Comparison of ENCODE assay signal across 9 cellular contexts in the genomic region with DNA sequence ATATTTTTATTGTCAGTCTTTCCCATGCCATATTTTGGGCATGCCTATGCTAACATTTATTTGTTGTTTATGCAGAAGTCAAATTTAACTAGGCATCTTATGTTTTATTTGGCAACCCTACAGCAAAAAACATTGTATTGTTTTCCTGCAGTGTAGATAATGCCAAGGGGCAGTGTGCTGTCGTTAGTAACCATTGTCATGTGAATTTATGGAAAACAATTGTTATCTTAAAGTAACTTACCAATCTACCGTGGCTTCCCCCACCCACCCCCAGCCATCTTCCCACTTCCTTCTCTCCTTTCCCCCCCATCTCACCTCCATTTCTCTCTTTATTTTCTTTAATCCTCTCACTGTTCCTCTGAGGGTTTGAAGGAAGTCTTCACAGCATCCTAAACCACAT.
"Had no signal": no experiment of that assay in that cellular context is flagged by ENCODE, and none has a peak within 500 bp of the region (broad histone marks: within the 10 kb centered on the region; RNA-seq: fewer than 3 reads in every experiment).

No MANE protein-coding gene starts in this region.

- H3K4me1 ChIP-seq: HAP-1 had no signal

- H3K27ac ChIP-seq: HL-60 had no signal

- H3K36me3 ChIP-seq: HAP-1 had no signal

- H3K4me3 ChIP-seq: HAP-1, K562 had no signal

- FAIRE-seq: H54, K562 had no signal

- H3K9me3 ChIP-seq: HAP-1 had no signal

- H3K27ac Mint-ChIP-seq: HFFc6 had no signal

- DNase-seq: GOT3, HFFc6, IMR-90, KG1 had no signal

- H3K4me3 Mint-ChIP-seq: HFFc6 had no signal

- ATAC-seq: HCT116, K562 had no signal
